19 cellular contexts compared by ENCODE assay signal in genomic region chr1:88740784-88741183, GRCh38. TPM values are rescaled to one million over a fixed set of nuclear protein-coding genes. Genes with fewer than 3 reads are reported as not detected.
DNase-seq lines count a peak whose midpoint lies in the region; ATAC-seq and TF ChIP-seq lines count a peak whose summit lies in the region.
"Had no signal": no experiment of that assay in that cellular context is flagged by ENCODE, and none has a peak within 500 bp of the region (broad histone marks: within the 10 kb centered on the region; RNA-seq: fewer than 3 reads in every experiment).

No MANE protein-coding gene starts in this region.

- TF ChIP-seq CTCF in Calu3 (IDR thresholded peaks at IDR 0.05; ENCODE audit: unreplicated experiment) (no peak), cardiac fibroblast (IDR thresholded peaks at IDR 0.05; ENCODE audit: low read depth, low read length) (no peak), fibroblast of pulmonary artery (IDR thresholded peaks at IDR 0.05; ENCODE audit: low read length, missing control alignments) (no peak), osteoblast (IDR thresholded peaks at IDR 0.05; ENCODE audit: extremely low read depth, low read depth, low read length) (no peak)

- H2AFZ ChIP-seq in osteoblast (ENCODE audit: low read length), result no peak overlapping the region

- H3K9me3 Mint-ChIP-seq in Calu3 (ENCODE audit: low read depth, unreplicated experiment), result peaks cover 3% of the 10 kb centered on the region
- peaks cover 2 to 13% (median 6%) of the 10 kb centered on the region in 9 donors for H3K9me3 Mint-ChIP-seq in naive thymus-derived CD8-positive, alpha-beta T cell

- H3K4me3 Mint-ChIP-seq in Calu3 (ENCODE audit: low read depth, unreplicated experiment), result no peak overlapping the region
- H3K4me3 Mint-ChIP-seq in naive thymus-derived CD8-positive, alpha-beta T cell, result no peak overlapping the region
- H3K4me3 Mint-ChIP-seq: CD8-positive, alpha-beta memory T cell had no signal

- POLR2A ChIA-PET in naive thymus-derived CD8-positive, alpha-beta T cell (lab: Charles Lee), result no interaction called here

- H4K20me1 ChIP-seq in osteoblast (ENCODE audit: insufficient read depth, low read length), result peaks cover 17% of the 10 kb centered on the region

- H3K36me3 Mint-ChIP-seq in Calu3 (ENCODE audit: insufficient read depth, unreplicated experiment), result peaks cover 12% of the 10 kb centered on the region
- peaks cover 9 to 68% (median 52%) of the 10 kb centered on the region in 3 donors for H3K36me3 Mint-ChIP-seq in naive thymus-derived CD8-positive, alpha-beta T cell

- DNase-seq in Calu3 (no peak), cardiac fibroblast (ENCODE audit: low read depth in 2 of 2) (peak; percentile 3 to 19), fibroblast of pulmonary artery (ENCODE audit: low read depth) (peak; percentile 18), osteoblast (ENCODE audit: insufficient read length, low spot score, missing footprints) (no peak), posterior vena cava (ENCODE audit: low spot score) (no peak), RPMI8226 (no peak)
- no peak for DNase-seq in naive thymus-derived CD8-positive, alpha-beta T cell
- DNase-seq: CD8-positive, alpha-beta memory T cell; DND-41; Karpas-422; MM.1S; NCI-H1105; NCI-H1694; NCI-H2107; NCI-H2227 treated with DMSO at 0.1 percent for 48 hours; NCI-H526 treated with DMSO at 0.1 percent for 48 hours; SIG-M5 had no signal

- H3K79me2 ChIP-seq in osteoblast (ENCODE audit: insufficient read depth, low read length), result peaks cover 52% of the 10 kb centered on the region

- peaks cover 9% of the 10 kb centered on the region for H3K36me3 ChIP-seq in osteoblast (ENCODE audit: insufficient read depth, low read length)

- peak overlapping the region; percentile 11 for H3K27ac ChIP-seq in osteoblast (ENCODE audit: low read depth, low read length)
- H3K27ac ChIP-seq: BLaER1 treated with 17β-estradiol and CSF1 and Interleukin-3, amounts not matched to agents 10 nM and 100 nM had no signal

- CTCF ChIA-PET in Calu3 (lab: Charles Lee), result no interaction called here

- H3K9me3 ChIP-seq in osteoblast (ENCODE audit: low read depth, low read length), result no peaks in the 10 kb centered on the region

- ATAC-seq in GM19035 (IDR thresholded peaks at IDR 0.05; ENCODE audit: unreplicated experiment), result no peak
- no peak for ATAC-seq in naive thymus-derived CD8-positive, alpha-beta T cell

- no peaks in the 10 kb centered on the region for H3K27me3 ChIP-seq in osteoblast (ENCODE audit: insufficient read depth, low read length)
- H3K27me3 ChIP-seq: BLaER1 treated with 17β-estradiol and CSF1 and Interleukin-3, amounts not matched to agents 10 nM and 100 nM had no signal

- H3K27me3 Mint-ChIP-seq in Calu3 (ENCODE audit: unreplicated experiment), result no peaks in the 10 kb centered on the region
- no peaks in the 10 kb centered on the region for H3K27me3 Mint-ChIP-seq in naive thymus-derived CD8-positive, alpha-beta T cell

- peaks cover 34% of the 10 kb centered on the region for H3K4me1 Mint-ChIP-seq in Calu3 (ENCODE audit: low read depth, unreplicated experiment)
- peaks cover 11 to 28% (median 18%) of the 10 kb centered on the region in 4 donors for H3K4me1 Mint-ChIP-seq in naive thymus-derived CD8-positive, alpha-beta T cell

- no TSS peak for BruUV-seq in Calu3 (replicated peaks; lab: Mats Ljungman, UMichigan)

- H3K4me1 ChIP-seq in osteoblast (ENCODE audit: insufficient read depth, low read length), result peaks cover 9% of the 10 kb centered on the region

- intact Hi-C loops in Calu3 (cut with micrococcal nuclease; ENCODE audit: unreplicated experiment) (no loop called here), posterior vena cava (cut with DNase I) (no loop called here)

- peak overlapping the region; percentile 53 for H3K27ac Mint-ChIP-seq in Calu3 (ENCODE audit: unreplicated experiment)
- no peak overlapping the region for H3K27ac Mint-ChIP-seq in naive thymus-derived CD8-positive, alpha-beta T cell
- H3K27ac Mint-ChIP-seq: CD8-positive, alpha-beta memory T cell had no signal

- no peak overlapping the region for H3K4me3 ChIP-seq in cardiac fibroblast (replicated peaks in 1 of 2; ENCODE audit: low read depth in 2 of 2, low read length in 2 of 2)
- no peak overlapping the region for H3K4me3 ChIP-seq in fibroblast of pulmonary artery (replicated peaks; ENCODE audit: low read depth, low read length)
- no peak overlapping the region for H3K4me3 ChIP-seq in osteoblast (ENCODE audit: insufficient read depth, low read length)
- H3K4me3 ChIP-seq: BLaER1 treated with 17β-estradiol and CSF1 and Interleukin-3, amounts not matched to agents 10 nM and 100 nM had no signal

- H3K4me2 ChIP-seq in osteoblast (ENCODE audit: insufficient read depth, low read length), result no peak overlapping the region
- H3K4me2 ChIP-seq: BLaER1 treated with 17β-estradiol and CSF1 and Interleukin-3, amounts not matched to agents 10 nM and 100 nM had no signal

RNA-seq across cellular contexts. Expression of gene PKN2, which starts 56.7 kb away (rescaled TPM):
- total RNA-seq in Calu3 (2022), result 75.6 and 82.8 TPM in 2 replicates
- total RNA-seq in osteoblast, result 41.5 and 43.4 TPM in 2 replicates
- total RNA-seq in posterior vena cava, result 10 to 100 TPM; 31.3 to 37.4 TPM
- 10 to 100 TPM; 51.5 to 62.1 TPM for total RNA-seq in naive thymus-derived CD8-positive, alpha-beta T cell
- 1 to 10 TPM; 5.3 to 8.6 (median 7.6) TPM for polyA plus RNA-seq in naive thymus-derived CD8-positive, alpha-beta T cell

Comparison
In these comparisons a context has a peak if more than half of its experiments do, and no peak if none do; other contexts are left out.
1. DNase-seq: peak in cardiac fibroblast (2 of 2) and fibroblast of pulmonary artery (single experiment); none in Calu3 (single experiment), osteoblast (single experiment), posterior vena cava (single experiment), naive thymus-derived CD8-positive, alpha-beta T cell (0 of 10) and RPMI8226 (single experiment).